In genomic region chr10:103922659-103923058, GRCh38 we compare ENCODE assay signal across 22 cellular contexts. TPM values are rescaled to one million over a fixed set of nuclear protein-coding genes. Genes with fewer than 3 reads are reported as not detected.
DNase-seq lines count a peak whose midpoint lies in the region; ATAC-seq and TF ChIP-seq lines count a peak whose summit lies in the region.
"Had no signal": no experiment of that assay in that cellular context is flagged by ENCODE, and none has a peak within 500 bp of the region (broad histone marks: within the 10 kb centered on the region; RNA-seq: fewer than 3 reads in every experiment).

No MANE protein-coding gene starts in this region.

- H3K4me3 Mint-ChIP-seq in activated naive CD8-positive, alpha-beta T cell treated with anti-CD3 and anti-CD28 coated beads, Interleukin-2, amount 50 U/mL, for 24 hours, result no peak overlapping the region
- H3K4me3 Mint-ChIP-seq: CD14-positive monocyte; CD4-positive, alpha-beta T cell; CD8-positive, alpha-beta memory T cell had no signal

- intact Hi-C loops in body of pancreas (cut with DNase I) (no loop called here), esophagus muscularis mucosa (cut with DNase I) (no loop called here), cardiac septum (cut with DNase I) (no loop called here)

- H3K9me3 ChIP-seq in HEK293 (ENCODE audit: control insufficient read depth, insufficient read depth, low read depth, low read length), result no peaks in the 10 kb centered on the region
- H3K9me3 ChIP-seq in body of pancreas, result no peaks in the 10 kb centered on the region
- H3K9me3 ChIP-seq in esophagus muscularis mucosa, result no peaks in the 10 kb centered on the region
- H3K9me3 ChIP-seq in trophoblast cell (ENCODE audit: insufficient read depth, low read depth, low read length), result no peaks in the 10 kb centered on the region
- H3K9me3 ChIP-seq: A549; BE2C; BLaER1 treated with 17β-estradiol and CSF1 and Interleukin-3, amounts not matched to agents 10 nM and 100 nM had no signal

- H3K4me3 ChIP-seq in HEK293 (ENCODE audit: low read depth, low read length) (no peak overlapping the region), body of pancreas (no peak overlapping the region), esophagus muscularis mucosa (no peak overlapping the region), trophoblast cell (ENCODE audit: low read depth, low read length) (no peak overlapping the region)
- H3K4me3 ChIP-seq: A549; BLaER1 treated with 17β-estradiol and CSF1 and Interleukin-3, amounts not matched to agents 10 nM and 100 nM; GM23248 had no signal

- H3K36me3 ChIP-seq in HEK293 (ENCODE audit: control insufficient read depth in 2 of 2, insufficient read depth in 1 of 2, low read length in 2 of 2) (no peaks in the 10 kb centered on the region), body of pancreas (replicated peaks in 1 of 2; ENCODE audit: insufficient read depth in 1 of 2, low read depth in 2 of 2) (no peaks in the 10 kb centered on the region), esophagus muscularis mucosa (no peaks in the 10 kb centered on the region), trophoblast cell (ENCODE audit: control insufficient read depth in 1 of 2, insufficient read depth in 2 of 2, low read length in 2 of 2) (no peaks in the 10 kb centered on the region)
- H3K36me3 ChIP-seq: BE2C; BLaER1 treated with 17β-estradiol and CSF1 and Interleukin-3, amounts not matched to agents 10 nM and 100 nM had no signal

- H3K27ac Mint-ChIP-seq in activated naive CD8-positive, alpha-beta T cell treated with anti-CD3 and anti-CD28 coated beads, Interleukin-2, amount 50 U/mL, for 24 hours, result no peak overlapping the region
- H3K27ac Mint-ChIP-seq: CD14-positive monocyte; CD4-positive, alpha-beta T cell; CD8-positive, alpha-beta memory T cell had no signal

- TF ChIP-seq POLR2A in body of pancreas (IDR thresholded peaks at IDR 0.05), result no peak
- TF ChIP-seq POLR2A in esophagus muscularis mucosa (IDR thresholded peaks at IDR 0.05; ENCODE audit: low read depth), result no peak

- TF ChIP-seq CTCF in HEK293 (tag by site-specific recombination; IDR thresholded peaks at IDR 0.05) (no peak), body of pancreas (IDR thresholded peaks at IDR 0.05) (no peak), esophagus muscularis mucosa (IDR thresholded peaks at IDR 0.05) (no peak)

- peak overlapping the region; percentile 44 for H2BK12ac ChIP-seq in trophoblast cell (ENCODE audit: low read length)

- H3K4me1 ChIP-seq in HEK293 (ENCODE audit: control insufficient read depth, insufficient read depth, low read length) (peaks cover 6% of the 10 kb centered on the region), body of pancreas (peaks cover 34% of the 10 kb centered on the region), esophagus muscularis mucosa (peaks cover 6 to 14% (median 9%) of the 10 kb centered on the region in 4 donors), trophoblast cell (ENCODE audit: control insufficient read depth in 1 of 2, insufficient read depth in 2 of 2, low read length in 2 of 2) (peaks cover 8 to 16% of the 10 kb centered on the region in 2 experiments)

- TF ChIP-seq EP300 in esophagus muscularis mucosa (IDR thresholded peaks at IDR 0.05), result no peak

- H3K14ac ChIP-seq in trophoblast cell (ENCODE audit: low read length), result no peak overlapping the region

- H2BK120ac ChIP-seq in trophoblast cell (ENCODE audit: insufficient read depth, low read length, poor library complexity), result peak overlapping the region; percentile 26

- no peak overlapping the region for H3K27ac ChIP-seq in HEK293 (ENCODE audit: extremely low read depth, low read depth, low read length)
- H3K27ac ChIP-seq in body of pancreas, result peak overlapping the region in 3 of 4 donors; percentile 55 to 84 (median 73)
- peak overlapping the region in 3 of 4 donors; percentile 30 to 37 (median 30) for H3K27ac ChIP-seq in esophagus muscularis mucosa (replicated peaks in 1 of 4)
- H3K27ac ChIP-seq in trophoblast cell (ENCODE audit: low read depth, low read length), result peak overlapping the region; percentile 12
- H3K27ac ChIP-seq: BLaER1 treated with 17β-estradiol and CSF1 and Interleukin-3, amounts not matched to agents 10 nM and 100 nM; GM23248 had no signal

- H3K23ac ChIP-seq in trophoblast cell (ENCODE audit: low read length), result no peak overlapping the region

- DNase-seq in body of pancreas, result no peak
- peak; percentile 17 for DNase-seq in esophagus muscularis mucosa (ENCODE audit: extremely low spot score)
- DNase-seq in trophoblast cell, result no peak
- no peak for DNase-seq in activated naive CD8-positive, alpha-beta T cell treated with anti-CD3 and anti-CD28 coated beads, Interleukin-2, amount 50 U/mL, for 24 hours
- no peak for DNase-seq in cardiac septum (ENCODE audit: low spot score)
- no peak for DNase-seq in glomerular visceral epithelial cell (ENCODE audit: extremely low spot score)
- DNase-seq: 8988T; ACHN; AML-193; BE2C; CD4-positive, alpha-beta T cell; CD8-positive, alpha-beta memory T cell; DMS79 treated with DMSO at 0.1 percent for 48 hours; GF-D8; H7; HCEC 1CT had no signal

- H3K27me3 ChIP-seq in body of pancreas (no peaks in the 10 kb centered on the region), esophagus muscularis mucosa (no peaks in the 10 kb centered on the region), trophoblast cell (ENCODE audit: insufficient read depth, low read length) (no peaks in the 10 kb centered on the region)
- H3K27me3 ChIP-seq: BE2C; BLaER1 treated with 17β-estradiol and CSF1 and Interleukin-3, amounts not matched to agents 10 nM and 100 nM had no signal

- peaks cover 12% of the 10 kb centered on the region for H3K79me1 ChIP-seq in trophoblast cell (ENCODE audit: low read length)

- peaks cover 2% of the 10 kb centered on the region for H3K79me2 ChIP-seq in trophoblast cell (ENCODE audit: control insufficient read depth, insufficient read depth, low read length, poor library complexity)

- CTCF ChIA-PET in HEK293 (lab: Yijun Ruan, JAX), result interaction anchor here (0.8 kb wide), 1 partner anchor 74 kb away, joined by 3 read pairs; no protein-coding TSS in a partner anchor

- no peak overlapping the region for H3K4me2 ChIP-seq in trophoblast cell (ENCODE audit: low read length)
- H3K4me2 ChIP-seq: A549 had no signal

- no peaks in the 10 kb centered on the region for H3K9me3 Mint-ChIP-seq in activated naive CD8-positive, alpha-beta T cell treated with anti-CD3 and anti-CD28 coated beads, Interleukin-2, amount 50 U/mL, for 24 hours
- H3K9me3 Mint-ChIP-seq: CD14-positive monocyte; CD4-positive, alpha-beta T cell; CD8-positive, alpha-beta memory T cell had no signal

- no peak overlapping the region for H4K8ac ChIP-seq in trophoblast cell (ENCODE audit: low read depth, low read length)

- no peak overlapping the region for H2AFZ ChIP-seq in trophoblast cell (ENCODE audit: insufficient read depth, low read length, poor library complexity)

- no peak overlapping the region for H3K9ac ChIP-seq in trophoblast cell (ENCODE audit: low read length)
- H3K9ac ChIP-seq: BLaER1 treated with 17β-estradiol and CSF1 and Interleukin-3, amounts not matched to agents 10 nM and 100 nM; GM23248 had no signal

- no peak overlapping the region for H3K4ac ChIP-seq in trophoblast cell (ENCODE audit: low read depth, low read length)

- 94 to 95% methylated on average over 2 of the region's 2 CpGs for WGBS in body of pancreas, 2 donors
- 83% methylated on average over 2 of the region's 2 CpGs for WGBS in esophagus muscularis mucosa
- WGBS in trophoblast cell (ENCODE audit: extremely low coverage, insufficient coverage, insufficient read length), result no CpG with 5 or more reads among the region's 2 CpGs

- no peak for ATAC-seq in body of pancreas
- ATAC-seq in GM21619 (IDR thresholded peaks at IDR 0.05; ENCODE audit: unreplicated experiment), result no peak
- ATAC-seq in activated naive CD8-positive, alpha-beta T cell treated with anti-CD3 and anti-CD28 coated beads, Interleukin-2, amount 50 U/mL, for 24 hours, result no peak
- ATAC-seq: A549 had no signal

- POLR2A ChIA-PET in HEK293 (lab: Yijun Ruan, JAX), result no interaction called here

- peaks cover 9% of the 10 kb centered on the region for H3K4me1 Mint-ChIP-seq in activated naive CD8-positive, alpha-beta T cell treated with anti-CD3 and anti-CD28 coated beads, Interleukin-2, amount 50 U/mL, for 24 hours

- no peaks in the 10 kb centered on the region for H3K36me3 Mint-ChIP-seq in activated naive CD8-positive, alpha-beta T cell treated with anti-CD3 and anti-CD28 coated beads, Interleukin-2, amount 50 U/mL, for 24 hours (ENCODE audit: low read depth)
- H3K36me3 Mint-ChIP-seq: CD14-positive monocyte had no signal

- H3K27me3 Mint-ChIP-seq in activated naive CD8-positive, alpha-beta T cell treated with anti-CD3 and anti-CD28 coated beads, Interleukin-2, amount 50 U/mL, for 24 hours, result no peaks in the 10 kb centered on the region
- H3K27me3 Mint-ChIP-seq: CD4-positive, alpha-beta T cell; CD8-positive, alpha-beta memory T cell had no signal

- H4K91ac ChIP-seq in trophoblast cell (ENCODE audit: low read depth, low read length), result peak overlapping the region; percentile 52

- H2BK5ac ChIP-seq in trophoblast cell (ENCODE audit: low read depth, low read length, poor library complexity), result peak overlapping the region; percentile 42

- H3K18ac ChIP-seq in trophoblast cell (ENCODE audit: low read length), result no peak overlapping the region

- H2AK5ac ChIP-seq in trophoblast cell (ENCODE audit: low read length), result no peak overlapping the region

- H4K12ac ChIP-seq in trophoblast cell (ENCODE audit: low read depth, low read length), result no peak overlapping the region

TF ChIP-seq in HEK293, 187 proteins besides CTCF, POLR2A, EP300 and RAD21 (continues in another document):
- TF ChIP-seq ZFP69B (tag by site-specific recombination; IDR thresholded peaks at IDR 0.05) (no peak), ZNF354C (tag by site-specific recombination; IDR thresholded peaks at IDR 0.05; ENCODE audit: borderline replicate concordance, low read depth) (no peak), ZBTB21 (tag by site-specific recombination; IDR thresholded peaks at IDR 0.05) (0 out of 2 replicates have a peak, but pooled peaks have one; percentile 70), RBAK (tag by site-specific recombination; IDR thresholded peaks at IDR 0.05) (no peak), ZNF239 (tag by site-specific recombination; IDR thresholded peaks at IDR 0.05) (no peak)

RNA-seq across cellular contexts. Expression of gene STN1, which starts 4.7 kb away (rescaled TPM):
- total RNA-seq in body of pancreas (10 to 100 TPM in 1 of 2 donors, 1 to 10 TPM in 1; 5.9 to 32.2 TPM), esophagus muscularis mucosa (10 to 100 TPM; 18.7 to 27.7 (median 24.9) TPM), cardiac septum (33.9 TPM)
- 15.1 and 17.4 TPM in 2 replicates for polyA plus RNA-seq in trophoblast cell (2013)

RNA-seq across cellular contexts. Expression of gene SLK, which starts 44.3 kb away (rescaled TPM):
- 10 to 100 TPM; 23.7 to 25.9 TPM for total RNA-seq in body of pancreas
- 100 to 1,000 TPM in 2 of 4 donors, 10 to 100 TPM in 2; 83.1 to 105 (median 102) TPM for total RNA-seq in esophagus muscularis mucosa
- polyA plus RNA-seq in trophoblast cell (2013), result 31.0 and 33.1 TPM in 2 replicates
- total RNA-seq in cardiac septum, result 59.7 TPM
